1 cellular context compared by ENCODE assay signal in the genomic region with DNA sequence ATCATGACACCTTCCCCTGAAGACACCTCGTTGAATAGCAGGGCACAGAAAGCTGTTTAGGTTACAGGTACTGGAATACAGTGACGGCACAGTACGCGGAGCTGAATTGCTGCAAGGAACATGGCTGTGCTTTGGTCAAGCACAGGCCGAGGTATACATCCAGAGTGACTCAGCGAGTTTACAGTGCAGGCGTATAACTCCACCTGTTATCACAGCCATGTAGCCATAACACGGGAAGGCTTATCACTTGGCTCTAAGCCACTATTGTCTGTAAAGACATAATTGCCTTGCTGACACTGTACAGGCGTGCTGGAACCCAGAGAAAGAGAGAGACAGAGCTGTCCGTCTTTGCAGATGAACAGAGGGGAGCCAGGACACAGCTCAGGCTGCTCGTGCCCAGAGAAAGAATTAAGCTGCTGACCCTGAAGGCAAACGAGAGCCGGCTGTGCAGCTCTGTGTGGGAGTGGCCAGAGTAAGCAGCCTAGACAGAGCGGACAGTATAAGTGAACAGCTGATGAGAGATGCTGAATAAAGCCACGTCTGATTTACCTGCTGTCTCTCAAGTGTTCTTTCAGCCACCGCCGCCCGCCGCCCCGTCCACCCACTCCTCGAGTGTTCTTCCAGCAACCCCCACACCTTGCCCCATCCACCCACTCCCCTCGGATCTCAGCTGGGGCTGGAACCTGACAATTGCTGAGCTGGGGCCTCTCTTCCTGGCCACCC.
TF ChIP-seq lines count a peak whose summit lies in the region.

No MANE protein-coding gene starts in this region.

TF ChIP-seq in K562, 482 proteins besides CTCF, POLR2A, EP300 and RAD21 (continued from another document and continues in another):
- TF ChIP-seq HMGXB4 (CRISPR knock-in tag; IDR thresholded peaks at IDR 0.05) (no peak), STAG1 (CRISPR knock-in tag; IDR thresholded peaks at IDR 0.05; ENCODE audit: borderline replicate concordance) (no peak), ZNF175 (CRISPR knock-in tag; IDR thresholded peaks at IDR 0.05; ENCODE audit: low read depth) (0 out of 2 replicates have a peak, but pooled peaks have one; percentile 51), HNRNPH1 (optimal IDR thresholded peaks at IDR 0.05; ENCODE audit: low read depth, low read length) (no peak), FOXA3 (CRISPR knock-in tag; conservative IDR thresholded peaks at IDR 0.05 in 1 of 2, IDR thresholded peaks at IDR 0.05 in 1 of 2) (no peak), MTA2 (IDR thresholded peaks at IDR 0.05; ENCODE audit: low read depth) (no peak), ZSCAN32 (CRISPR knock-in tag; IDR thresholded peaks at IDR 0.05) (no peak), POLR2H (tag; IDR thresholded peaks at IDR 0.05; ENCODE audit: low read depth) (no peak), CHD7 (IDR thresholded peaks at IDR 0.05; ENCODE audit: low read depth, low read length) (no peak), ZNF316 (IDR thresholded peaks at IDR 0.05) (peak; percentile 58), DPF2 (IDR thresholded peaks at IDR 0.05) (no peak), TRIM25 (IDR thresholded peaks at IDR 0.05; ENCODE audit: borderline replicate concordance) (no peak), MECOM (CRISPR knock-in tag; IDR thresholded peaks at IDR 0.05) (no peak), TCF7L2 (IDR thresholded peaks at IDR 0.05; ENCODE audit: low read depth, low read length) (no peak), JUND (IDR thresholded peaks at IDR 0.05; ENCODE audit: borderline replicate concordance, low read depth, low read length) (no peak), JUND (tag; IDR thresholded peaks at IDR 0.05; ENCODE audit: borderline replicate concordance, low read depth, low read length) (peak; percentile 67; the same call in 2 of the 3 replicates), E2F3 (CRISPR knock-in tag; IDR thresholded peaks at IDR 0.05) (no peak), CCNT2 (IDR thresholded peaks at IDR 0.05; ENCODE audit: borderline replicate concordance, extremely low read depth, insufficient read length, low read depth, low read length) (no peak), KAT2B (IDR thresholded peaks at IDR 0.05; ENCODE audit: low read depth, low read length) (no peak), ZFP36 (IDR thresholded peaks at IDR 0.05; ENCODE audit: low read depth, low read length, partially characterized antibody) (no peak), SREBF1 (IDR thresholded peaks at IDR 0.05; ENCODE audit: borderline replicate concordance, low read depth, low read length) (no peak), ZKSCAN3 (CRISPR knock-in tag; IDR thresholded peaks at IDR 0.05) (no peak), U2AF1 (optimal IDR thresholded peaks at IDR 0.05; ENCODE audit: low read depth, low read length) (no peak), ELF2 (CRISPR knock-in tag; IDR thresholded peaks at IDR 0.05) (no peak), NR2F6 (CRISPR knock-in tag; IDR thresholded peaks at IDR 0.05) (no peak), ZNF583 (CRISPR knock-in tag; IDR thresholded peaks at IDR 0.05) (peak; percentile 75; the same call in 1 of the 2 replicates), CXXC5 (CRISPR knock-in tag; IDR thresholded peaks at IDR 0.05) (peak; percentile 64), SAFB (IDR thresholded peaks at IDR 0.05; ENCODE audit: borderline replicate concordance, low read depth, low read length) (no peak), ZNF699 (CRISPR knock-in tag; IDR thresholded peaks at IDR 0.05; ENCODE audit: insufficient replicate concordance) (no peak)
- TF ChIP-seq, protein P1, sequence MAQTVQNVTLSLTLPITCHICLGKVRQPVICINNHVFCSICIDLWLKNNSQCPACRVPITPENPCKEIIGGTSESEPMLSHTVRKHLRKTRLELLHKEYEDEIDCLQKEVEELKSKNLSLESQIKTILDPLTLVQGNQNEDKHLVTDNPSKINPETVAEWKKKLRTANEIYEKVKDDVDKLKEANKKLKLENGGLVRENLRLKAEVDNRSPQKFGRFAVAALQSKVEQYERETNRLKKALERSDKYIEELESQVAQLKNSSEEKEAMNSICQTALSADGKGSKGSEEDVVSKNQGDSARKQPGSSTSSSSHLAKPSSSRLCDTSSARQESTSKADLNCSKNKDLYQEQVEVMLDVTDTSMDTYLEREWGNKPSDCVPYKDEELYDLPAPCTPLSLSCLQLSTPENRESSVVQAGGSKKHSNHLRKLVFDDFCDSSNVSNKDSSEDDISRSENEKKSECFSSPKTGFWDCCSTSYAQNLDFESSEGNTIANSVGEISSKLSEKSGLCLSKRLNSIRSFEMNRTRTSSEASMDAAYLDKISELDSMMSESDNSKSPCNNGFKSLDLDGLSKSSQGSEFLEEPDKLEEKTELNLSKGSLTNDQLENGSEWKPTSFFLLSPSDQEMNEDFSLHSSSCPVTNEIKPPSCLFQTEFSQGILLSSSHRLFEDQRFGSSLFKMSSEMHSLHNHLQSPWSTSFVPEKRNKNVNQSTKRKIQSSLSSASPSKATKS (CRISPR knock-in tag; IDR thresholded peaks at IDR 0.05): no peak
- TF ChIP-seq, protein P2, sequence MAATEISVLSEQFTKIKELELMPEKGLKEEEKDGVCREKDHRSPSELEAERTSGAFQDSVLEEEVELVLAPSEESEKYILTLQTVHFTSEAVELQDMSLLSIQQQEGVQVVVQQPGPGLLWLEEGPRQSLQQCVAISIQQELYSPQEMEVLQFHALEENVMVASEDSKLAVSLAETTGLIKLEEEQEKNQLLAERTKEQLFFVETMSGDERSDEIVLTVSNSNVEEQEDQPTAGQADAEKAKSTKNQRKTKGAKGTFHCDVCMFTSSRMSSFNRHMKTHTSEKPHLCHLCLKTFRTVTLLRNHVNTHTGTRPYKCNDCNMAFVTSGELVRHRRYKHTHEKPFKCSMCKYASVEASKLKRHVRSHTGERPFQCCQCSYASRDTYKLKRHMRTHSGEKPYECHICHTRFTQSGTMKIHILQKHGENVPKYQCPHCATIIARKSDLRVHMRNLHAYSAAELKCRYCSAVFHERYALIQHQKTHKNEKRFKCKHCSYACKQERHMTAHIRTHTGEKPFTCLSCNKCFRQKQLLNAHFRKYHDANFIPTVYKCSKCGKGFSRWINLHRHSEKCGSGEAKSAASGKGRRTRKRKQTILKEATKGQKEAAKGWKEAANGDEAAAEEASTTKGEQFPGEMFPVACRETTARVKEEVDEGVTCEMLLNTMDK (IDR thresholded peaks at IDR 0.05; ENCODE audit: borderline replicate concordance, insufficient read depth, low read depth, low read length, poor library complexity, severe bottlenecking): no peak
- TF ChIP-seq, protein P3, sequence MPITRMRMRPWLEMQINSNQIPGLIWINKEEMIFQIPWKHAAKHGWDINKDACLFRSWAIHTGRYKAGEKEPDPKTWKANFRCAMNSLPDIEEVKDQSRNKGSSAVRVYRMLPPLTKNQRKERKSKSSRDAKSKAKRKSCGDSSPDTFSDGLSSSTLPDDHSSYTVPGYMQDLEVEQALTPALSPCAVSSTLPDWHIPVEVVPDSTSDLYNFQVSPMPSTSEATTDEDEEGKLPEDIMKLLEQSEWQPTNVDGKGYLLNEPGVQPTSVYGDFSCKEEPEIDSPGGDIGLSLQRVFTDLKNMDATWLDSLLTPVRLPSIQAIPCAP (CRISPR knock-in tag; IDR thresholded peaks at IDR 0.05; ENCODE audit: borderline replicate concordance): no peak
- TF ChIP-seq, protein P4, sequence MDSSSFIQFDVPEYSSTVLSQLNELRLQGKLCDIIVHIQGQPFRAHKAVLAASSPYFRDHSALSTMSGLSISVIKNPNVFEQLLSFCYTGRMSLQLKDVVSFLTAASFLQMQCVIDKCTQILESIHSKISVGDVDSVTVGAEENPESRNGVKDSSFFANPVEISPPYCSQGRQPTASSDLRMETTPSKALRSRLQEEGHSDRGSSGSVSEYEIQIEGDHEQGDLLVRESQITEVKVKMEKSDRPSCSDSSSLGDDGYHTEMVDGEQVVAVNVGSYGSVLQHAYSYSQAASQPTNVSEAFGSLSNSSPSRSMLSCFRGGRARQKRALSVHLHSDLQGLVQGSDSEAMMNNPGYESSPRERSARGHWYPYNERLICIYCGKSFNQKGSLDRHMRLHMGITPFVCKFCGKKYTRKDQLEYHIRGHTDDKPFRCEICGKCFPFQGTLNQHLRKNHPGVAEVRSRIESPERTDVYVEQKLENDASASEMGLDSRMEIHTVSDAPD (CRISPR knock-in tag; IDR thresholded peaks at IDR 0.05): no peak
